25 cellular contexts compared by ENCODE assay signal in the genomic region with DNA sequence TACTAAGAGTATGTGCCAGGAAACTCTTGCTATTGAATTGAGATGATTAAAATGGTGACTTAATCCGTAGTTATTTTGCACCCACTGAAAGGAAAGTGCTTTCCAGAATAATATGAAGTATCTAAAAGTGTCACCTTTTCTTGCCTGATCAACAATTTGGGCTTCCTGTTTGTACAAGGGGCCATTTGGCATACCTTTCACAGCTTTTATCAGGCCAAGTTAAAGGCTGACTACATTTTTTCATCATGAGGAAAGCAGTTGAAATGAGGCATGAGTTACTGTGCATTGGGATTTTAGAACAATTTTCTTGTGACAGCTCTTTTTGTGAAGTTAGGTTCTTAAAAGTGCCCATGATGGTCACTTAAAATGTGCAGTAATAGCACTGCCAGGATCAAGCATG.
"Had no signal": no experiment of that assay in that cellular context is flagged by ENCODE, and none has a peak within 500 bp of the region (broad histone marks: within the 10 kb centered on the region; RNA-seq: fewer than 3 reads in every experiment).

No MANE protein-coding gene starts in this region.

- H3K4me1 Mint-ChIP-seq: stimulated activated effector memory CD8-positive, alpha-beta T cell treated with anti-CD3 and anti-CD28 coated beads, Interleukin-12 subunit alpha, Interleukin-12 subunit beta, amount 100 ng/mL, for 72 hours had no signal

- FAIRE-seq: colon, keratinocyte had no signal

- H2AFZ ChIP-seq: neural progenitor cell had no signal

- H3K27me3 ChIP-seq: dorsolateral prefrontal cortex, gastrocnemius medialis, neural progenitor cell, sigmoid colon, stomach, tibial artery had no signal

- H3K27ac ChIP-seq: dorsolateral prefrontal cortex, epithelial cell of prostate, gastrocnemius medialis, neural progenitor cell, psoas muscle, sigmoid colon, stomach, tibial artery had no signal

- H3K9me3 Mint-ChIP-seq: naive thymus-derived CD4-positive, alpha-beta T cell; nephron; neural progenitor cell; stimulated activated effector memory CD8-positive, alpha-beta T cell treated with anti-CD3 and anti-CD28 coated beads, Interleukin-12 subunit alpha, Interleukin-12 subunit beta, amount 100 ng/mL, for 72 hours; type B pancreatic cell had no signal

- H3K27ac Mint-ChIP-seq: naive thymus-derived CD4-positive, alpha-beta T cell; nephron; neural progenitor cell; stimulated activated effector memory CD8-positive, alpha-beta T cell treated with anti-CD3 and anti-CD28 coated beads, Interleukin-12 subunit alpha, Interleukin-12 subunit beta, amount 100 ng/mL, for 72 hours; type B pancreatic cell had no signal

- H3K9ac ChIP-seq: neural progenitor cell had no signal

- H3K9me3 ChIP-seq: gastrocnemius medialis, psoas muscle, sigmoid colon, stomach, tibial artery had no signal

- H3K4me2 ChIP-seq: neural progenitor cell had no signal

- H3K4me1 ChIP-seq: gastrocnemius medialis, neural progenitor cell, psoas muscle, sigmoid colon, stomach, tibial artery had no signal

- H3K27me3 Mint-ChIP-seq: naive thymus-derived CD4-positive, alpha-beta T cell; type B pancreatic cell had no signal

- DNase-seq: dorsolateral prefrontal cortex; effector CD4-positive, alpha-beta T cell; foreskin fibroblast; gastrocnemius medialis; head of caudate nucleus; mesendoderm; midbrain; naive thymus-derived CD4-positive, alpha-beta T cell; psoas muscle; right cardiac atrium; sigmoid colon; stimulated activated CD4-positive, alpha-beta T cell treated with anti-CD3 and anti-CD28 coated beads, Interleukin-2, amount 100 ng/mL, for 24 hours; stimulated activated CD4-positive, alpha-beta T cell treated with anti-CD3 and anti-CD28 coated beads, Interleukin-4, amount 100 ng/mL, for 24 hours; stimulated activated naive CD4-positive, alpha-beta T cell treated with Interleukin-2 at 50 U/mL for 16 hours; stomach; tibial artery had no signal

- H3K4me3 ChIP-seq: dorsolateral prefrontal cortex, gastrocnemius medialis, lung, neural progenitor cell, psoas muscle, sigmoid colon, stomach, tibial artery had no signal

- ATAC-seq: esophagus mucosa; gastrocnemius medialis; naive thymus-derived CD4-positive, alpha-beta T cell; psoas muscle; right cardiac atrium; stimulated activated effector memory CD8-positive, alpha-beta T cell treated with anti-CD3 and anti-CD28 coated beads, Interleukin-12 subunit alpha, Interleukin-12 subunit beta, amount 100 ng/mL, for 72 hours had no signal

- H3K4me3 Mint-ChIP-seq: naive thymus-derived CD4-positive, alpha-beta T cell; nephron; neural progenitor cell; stimulated activated effector memory CD8-positive, alpha-beta T cell treated with anti-CD3 and anti-CD28 coated beads, Interleukin-12 subunit alpha, Interleukin-12 subunit beta, amount 100 ng/mL, for 72 hours; type B pancreatic cell had no signal
